In the genomic region with DNA sequence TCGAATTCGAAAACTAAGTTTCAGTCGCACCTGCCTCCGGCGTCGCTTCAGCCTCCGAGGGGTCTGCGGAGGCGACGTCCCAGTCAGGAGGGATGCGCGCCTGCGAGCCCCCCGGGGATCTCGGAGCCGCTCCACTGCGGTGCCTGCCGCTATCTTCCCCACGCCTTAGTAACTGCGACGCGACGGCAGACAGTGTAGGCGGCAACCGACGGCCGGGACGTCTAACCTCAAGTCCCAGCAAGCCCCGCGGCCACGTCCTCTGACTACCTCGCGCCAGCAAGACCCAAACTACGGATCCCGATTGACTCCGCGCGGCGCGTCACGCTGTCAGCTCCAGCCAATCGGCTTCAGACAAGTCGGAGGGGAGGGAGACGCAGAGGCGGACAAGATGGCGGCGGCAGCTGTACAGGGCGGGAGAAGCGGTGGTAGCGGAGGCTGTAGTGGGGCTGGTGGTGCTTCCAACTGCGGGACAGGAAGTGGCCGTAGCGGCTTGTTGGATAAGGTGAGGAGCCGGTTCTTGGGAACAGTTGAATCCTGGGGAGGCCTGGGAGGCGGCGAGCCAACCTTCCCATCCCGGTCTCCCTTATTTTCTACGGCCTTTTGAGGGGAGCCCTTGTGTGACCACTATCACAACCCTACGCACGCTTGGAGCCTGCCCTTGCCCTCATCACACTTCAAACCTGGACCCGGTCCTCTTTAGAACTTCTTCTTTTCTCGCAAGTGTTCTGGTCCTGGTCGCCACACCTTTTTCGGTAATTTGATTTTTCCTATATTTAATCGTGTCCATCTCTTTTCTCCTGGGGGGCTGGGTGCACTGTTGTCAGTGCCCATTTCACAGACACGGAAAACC, we compare ENCODE assay signal across 8 cellular contexts. TPM values are rescaled to one million over a fixed set of nuclear protein-coding genes. Genes with fewer than 3 reads are reported as not detected.
DNase-seq lines count a peak whose midpoint lies in the region; TF ChIP-seq lines count a peak whose summit lies in the region.

A gene (plus strand): TSS at position 369 of the 850 bp plus-strand sequence. CDS start 20 bp downstream, at position 389.
A gene with protein sequence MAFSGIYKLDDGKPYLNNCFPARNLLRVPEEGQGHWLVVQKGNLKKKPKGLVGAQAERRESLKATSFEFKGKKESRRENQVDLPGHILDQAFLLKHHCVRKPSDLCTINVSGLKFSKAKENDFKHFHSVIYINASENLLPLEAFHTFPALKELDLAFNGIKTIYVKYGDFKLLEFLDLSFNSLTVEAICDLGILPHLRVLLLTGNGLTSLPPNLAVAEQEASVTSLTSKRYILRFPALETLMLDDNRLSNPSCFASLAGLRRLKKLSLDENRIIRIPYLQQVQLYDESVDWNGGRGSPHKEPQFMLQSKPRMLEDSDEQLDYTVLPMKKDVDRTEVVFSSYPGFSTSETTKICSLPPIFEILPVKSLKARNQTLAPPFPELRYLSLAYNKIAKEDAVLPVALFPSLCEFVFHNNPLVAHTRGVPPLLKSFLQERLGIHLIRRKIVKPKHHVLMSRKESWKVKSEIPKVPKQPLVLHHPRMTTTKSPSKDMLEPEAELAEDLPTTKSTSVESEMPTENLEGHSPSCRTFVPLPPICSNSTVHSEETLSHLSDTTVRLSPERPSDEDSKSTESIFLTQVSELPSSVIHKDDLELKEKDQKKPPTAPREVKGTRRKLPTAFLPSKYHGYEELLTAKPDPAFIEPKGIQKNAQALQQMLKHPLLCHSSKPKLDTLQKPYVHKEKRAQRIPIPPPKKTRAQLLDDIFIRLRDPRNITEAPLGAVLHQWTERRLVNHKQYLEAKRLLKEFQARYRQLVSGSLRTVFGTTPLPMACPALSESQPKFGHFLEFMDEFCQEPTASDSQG (minus strand): TSS at position 194 of the 850 bp plus-strand sequence. CDS start 8,213 bp downstream, outside the sequence.

- TF ChIP-seq CTCF in HFF-Myc (IDR thresholded peaks at IDR 0.05; ENCODE audit: low read depth, low read length, missing control alignments) = no peak

- peak within 1 kb of the TSS; percentile 65 for H3K4me3 ChIP-seq in HFF-Myc (replicated peaks; ENCODE audit: low read depth, low read length)

- DNase-seq in GM03348 (ENCODE audit: low spot score) (peak; percentile 98), HFF-Myc (ENCODE audit: extremely low read depth, low read depth) (peak; percentile 95), NAMALWA (ENCODE audit: low spot score) (peak; percentile 99), SK-N-DZ (ENCODE audit: low spot score) (peak; percentile 99), germinal center (ENCODE audit: low spot score) (peak; percentile 96), non-pigmented ciliary epithelial cell (ENCODE audit: low read depth) (peak; percentile 96), superior temporal gyrus (ENCODE audit: extremely low spot score) (peak; percentile 99)
- DNase-seq in activated naive CD4-positive, alpha-beta T cell treated with anti-CD3 and anti-CD28 coated beads, Interleukin-2, amount 50 U/mL, for 16 hours = peak; percentile 99

RNA-seq across cellular contexts. Expression of the first gene that starts in this region (rescaled TPM):
- polyA plus RNA-seq in SK-N-DZ (2014; cell fraction: cytosol; rRNA removed) = 26.9 and 213 TPM in 2 replicates
- 22.5 and 149 TPM in 2 replicates for polyA plus RNA-seq in SK-N-DZ (2014; cell fraction: nucleus; rRNA removed)

RNA-seq across cellular contexts. Expression of the second gene that starts in this region (rescaled TPM):
- 13.5 and 14.1 TPM in 2 replicates for polyA plus RNA-seq in SK-N-DZ (2014; cell fraction: cytosol; rRNA removed)
- polyA plus RNA-seq in SK-N-DZ (2014; cell fraction: nucleus; rRNA removed) = 9.6 and 17.8 TPM in 2 replicates

Comparison
In these comparisons a context has a peak if more than half of its experiments do, and no peak if none do; other contexts are left out.
1. Peak in every context shown above with its lines: DNase-seq and H3K4me3 ChIP-seq.